ENCODE assay signal across 9 cellular contexts in genomic region chr9:107213561-107214028, GRCh38.
DNase-seq lines count a peak whose midpoint lies in the region; ATAC-seq and TF ChIP-seq lines count a peak whose summit lies in the region.
"Had no signal": no experiment of that assay in that cellular context is flagged by ENCODE, and none has a peak within 500 bp of the region (broad histone marks: within the 10 kb centered on the region; RNA-seq: fewer than 3 reads in every experiment).

No MANE protein-coding gene starts in this region.

- H3K27ac ChIP-seq in osteoblast (ENCODE audit: low read depth, low read length), result peak overlapping the region; percentile 68

- H3K4me3 ChIP-seq in astrocyte of the spinal cord (ENCODE audit: low read depth, low read length) (no peak overlapping the region), osteoblast (ENCODE audit: insufficient read depth, low read length) (no peak overlapping the region), Caco-2 (ENCODE audit: low read depth, low read length) (no peak overlapping the region)
- H3K4me3 ChIP-seq: heart right ventricle had no signal

- H4K20me1 ChIP-seq in osteoblast (ENCODE audit: insufficient read depth, low read length), result no peaks in the 10 kb centered on the region

- peaks cover 12% of the 10 kb centered on the region for H3K4me1 Mint-ChIP-seq in Caco-2 (ENCODE audit: low read depth, unreplicated experiment)

- POLR2A ChIA-PET in Caco-2 (lab: Charles Lee), result no interaction called here

- no TSS peak for BruUV-seq in Caco-2 (replicated peaks; lab: Mats Ljungman, UMichigan)

- no peak overlapping the region for H3K27ac Mint-ChIP-seq in Caco-2 (ENCODE audit: unreplicated experiment)

- H3K36me3 ChIP-seq in osteoblast (ENCODE audit: insufficient read depth, low read length) (no peaks in the 10 kb centered on the region), Caco-2 (ENCODE audit: control insufficient read depth, insufficient read depth, low read length) (no peaks in the 10 kb centered on the region)
- H3K36me3 ChIP-seq: heart right ventricle had no signal

- H3K27me3 Mint-ChIP-seq in Caco-2 (ENCODE audit: insufficient read depth, unreplicated experiment), result no peaks in the 10 kb centered on the region

- no peaks in the 10 kb centered on the region for H3K79me2 ChIP-seq in osteoblast (ENCODE audit: insufficient read depth, low read length)

- H2AFZ ChIP-seq in osteoblast (ENCODE audit: low read length), result peak overlapping the region; percentile 0

- H3K4me1 ChIP-seq in osteoblast (ENCODE audit: insufficient read depth, low read length) (peaks cover 29% of the 10 kb centered on the region), Caco-2 (peaks cover 12% of the 10 kb centered on the region)

- H3K36me3 Mint-ChIP-seq in Caco-2 (ENCODE audit: insufficient read depth, unreplicated experiment), result no peaks in the 10 kb centered on the region

- no peaks in the 10 kb centered on the region for H3K9me3 ChIP-seq in osteoblast (ENCODE audit: low read depth, low read length)
- no peaks in the 10 kb centered on the region for H3K9me3 ChIP-seq in Caco-2
- H3K9me3 ChIP-seq: heart right ventricle had no signal

- H3K4me3 Mint-ChIP-seq in Caco-2 (ENCODE audit: unreplicated experiment), result no peak overlapping the region

- CTCF ChIA-PET in Caco-2 (lab: Charles Lee), result no interaction called here

- in situ Hi-C loops in astrocyte of the spinal cord (cut with HindIII; ENCODE audit: low sequenced_read_pairs), result no loop called here

- H3K27me3 ChIP-seq in osteoblast (ENCODE audit: insufficient read depth, low read length) (no peaks in the 10 kb centered on the region), Caco-2 (replicated peaks; ENCODE audit: control insufficient read depth, insufficient read depth, low read length) (no peaks in the 10 kb centered on the region)
- H3K27me3 ChIP-seq: heart right ventricle had no signal

- no peaks in the 10 kb centered on the region for H3K9me3 Mint-ChIP-seq in Caco-2 (ENCODE audit: unreplicated experiment)

- no peak for TF ChIP-seq CTCF in astrocyte of the spinal cord (IDR thresholded peaks at IDR 0.05; ENCODE audit: low read depth, low read length)
- TF ChIP-seq CTCF in osteoblast (IDR thresholded peaks at IDR 0.05; ENCODE audit: extremely low read depth, low read depth, low read length), result no peak
- TF ChIP-seq CTCF in Caco-2 (IDR thresholded peaks at IDR 0.05; ENCODE audit: insufficient read depth in 1 of 2, low read depth in 1 of 2, low read length in 1 of 2, severe bottlenecking in 1 of 2, unreplicated experiment in 1 of 2), result no peak

- intact Hi-C loops in Caco-2 (cut with micrococcal nuclease; ENCODE audit: unreplicated experiment), result no loop called here

- peak; percentile 1 to 29 (median 1) for DNase-seq in stimulated activated CD4-positive, alpha-beta T cell treated with anti-CD3 and anti-CD28 coated beads, Interleukin-12 subunit alpha, Interleukin-12 subunit beta, amount 100 ng/mL, for 48 hours (ENCODE audit: low read depth in 2 of 3, low spot score in 1 of 3)
- no peak for DNase-seq in stimulated activated CD4-positive, alpha-beta T cell treated with anti-CD3 and anti-CD28 coated beads, Interleukin-12 subunit alpha, Interleukin-12 subunit beta, amount 100 ng/mL, for 4 hours
- DNase-seq in NOMO-1 treated with dmso at 0.1 percent for 144 hours (lab: John Stamatoyannopoulos, UW; ENCODE audit: unreplicated experiment) (peak; percentile 66), astrocyte of the spinal cord (ENCODE audit: low read depth, low spot score) (peak; percentile 94), osteoblast (ENCODE audit: insufficient read length, low spot score, missing footprints) (peak; percentile 85), iPS-NIHi11 (ENCODE audit: low spot score) (no peak), Caco-2 (no peak)
- DNase-seq: heart right ventricle had no signal

- H3K4me2 ChIP-seq in osteoblast (ENCODE audit: insufficient read depth, low read length), result peak overlapping the region; percentile 44

- ATAC-seq in HG02884 (IDR thresholded peaks at IDR 0.05; ENCODE audit: unreplicated experiment), result peak; percentile 93

Comparison
In these comparisons a context has a peak if more than half of its experiments do, and no peak if none do; other contexts are left out.
1. DNase-seq: peak in stimulated activated CD4-positive, alpha-beta T cell treated with anti-CD3 and anti-CD28 coated beads, Interleukin-12 subunit alpha, Interleukin-12 subunit beta, amount 100 ng/mL, for 48 hours (3 of 3), NOMO-1 treated with dmso at 0.1 percent for 144 hours (single experiment), astrocyte of the spinal cord (single experiment) and osteoblast (single experiment); none in stimulated activated CD4-positive, alpha-beta T cell treated with anti-CD3 and anti-CD28 coated beads, Interleukin-12 subunit alpha, Interleukin-12 subunit beta, amount 100 ng/mL, for 4 hours (single experiment), iPS-NIHi11 (single experiment) and Caco-2 (0 of 2).